In genomic region chr1:53982034-53982761, GRCh38 we compare ENCODE assay signal across 7 cellular contexts. TPM values are rescaled to one million over a fixed set of nuclear protein-coding genes. Genes with fewer than 3 reads are reported as not detected.
A peak's percentile ranks its signal among the peaks of the same experiment; 100 is the strongest.
DNase-seq lines count a peak whose midpoint lies in the region; ATAC-seq and TF ChIP-seq lines count a peak whose summit lies in the region.

No MANE protein-coding gene starts in this region.

- H3K36me3 Mint-ChIP-seq in brain (no peaks in the 10 kb centered on the region), immature natural killer cell (no peaks in the 10 kb centered on the region)

- H3K9me3 ChIP-seq in Loucy (ENCODE audit: insufficient read depth, low read depth, low read length) (no peaks in the 10 kb centered on the region), subcutaneous abdominal adipose tissue (ENCODE audit: control insufficient read depth in 5 of 5, low read length in 5 of 5) (no peaks in the 10 kb centered on the region)

- H3K79me2 ChIP-seq in Loucy (ENCODE audit: insufficient read depth, low read length), result no peaks in the 10 kb centered on the region

- H3K4me2 ChIP-seq in Loucy (ENCODE audit: low read depth, low read length, poor library complexity, severe bottlenecking), result no peak overlapping the region

- no peak overlapping the region for H3K27ac ChIP-seq in subcutaneous abdominal adipose tissue (ENCODE audit: low read depth, low read length)

- peak overlapping the region; percentile 63 to 81 (median 69) for H3K4me3 Mint-ChIP-seq in brain
- no peak overlapping the region for H3K4me3 Mint-ChIP-seq in immature natural killer cell

- DNase-seq in kidney epithelial cell (ENCODE audit: low read depth) (no peak), immature natural killer cell (no peak)
- DNase-seq in activated CD4-positive, alpha-beta T cell treated with anti-CD3 and anti-CD28 coated beads for 1 hour, result no peak

- H3K4me3 ChIP-seq in Loucy (ENCODE audit: low read length, poor library complexity, severe bottlenecking) (no peak overlapping the region), kidney epithelial cell (ENCODE audit: low read depth, low read length) (peak overlapping the region; percentile 2), subcutaneous abdominal adipose tissue (ENCODE audit: low read depth in 1 of 5, low read length in 5 of 5) (peak overlapping the region; percentile 42 to 75 (median 65))

- peak overlapping the region; percentile 36; the same call in 1 of the 2 replicates for H2AFZ ChIP-seq in Loucy (ENCODE audit: low read length)

- H3K36me3 ChIP-seq in Loucy (ENCODE audit: insufficient read depth, low read length) (no peaks in the 10 kb centered on the region), kidney epithelial cell (ENCODE audit: control insufficient read depth, insufficient read depth, low read length) (no peaks in the 10 kb centered on the region), subcutaneous abdominal adipose tissue (ENCODE audit: control insufficient read depth in 5 of 5, insufficient read depth in 5 of 5, low read length in 5 of 5) (no peaks in the 10 kb centered on the region)

- H3K9me3 Mint-ChIP-seq in brain (peaks cover 0 to 3% (median 0%) of the 10 kb centered on the region in 5 experiments), immature natural killer cell (peaks cover 0 to 2% (median 0%) of the 10 kb centered on the region in 6 donors)

- H3K9me2 ChIP-seq in Loucy (replicated peaks; ENCODE audit: low read depth, low read length), result no peaks in the 10 kb centered on the region

- TF ChIP-seq CTCF in Loucy (conservative IDR thresholded peaks at IDR 0.05; ENCODE audit: low read length), result no peak
- TF ChIP-seq CTCF in brain (conservative IDR thresholded peaks at IDR 0.05), result no peak
- no peak for TF ChIP-seq CTCF in kidney epithelial cell (IDR thresholded peaks at IDR 0.05; ENCODE audit: insufficient read depth, low read length, poor library complexity, severe bottlenecking)

- H3K27me3 ChIP-seq in Loucy (ENCODE audit: insufficient read depth, low read length, poor library complexity, severe bottlenecking) (no peaks in the 10 kb centered on the region), kidney epithelial cell (ENCODE audit: control insufficient read depth, insufficient read depth, low read length) (no peaks in the 10 kb centered on the region), subcutaneous abdominal adipose tissue (ENCODE audit: control insufficient read depth in 5 of 5, insufficient read depth in 4 of 5, low read length in 5 of 5) (no peaks in the 10 kb centered on the region)

- no peaks in the 10 kb centered on the region for H3F3A ChIP-seq in Loucy (ENCODE audit: low read depth)

- H3K9ac ChIP-seq in Loucy (ENCODE audit: low read depth, low read length, poor library complexity, severe bottlenecking), result no peak overlapping the region
- peak overlapping the region; percentile 5 to 61 (median 49) for H3K9ac ChIP-seq in subcutaneous abdominal adipose tissue (ENCODE audit: low read length in 5 of 5)

- peak overlapping the region; percentile 1 to 88 (median 29) for H3K27ac Mint-ChIP-seq in brain
- H3K27ac Mint-ChIP-seq in immature natural killer cell, result no peak overlapping the region

- H3K27me3 Mint-ChIP-seq in brain (peaks cover 6% of the 10 kb centered on the region), immature natural killer cell (ENCODE audit: low read depth in 3 of 3) (peaks cover 1 to 6% (median 3%) of the 10 kb centered on the region in 3 donors)

- H3K4me1 Mint-ChIP-seq in brain, result peaks cover 14% of the 10 kb centered on the region
- H3K4me1 Mint-ChIP-seq in immature natural killer cell, result no peaks in the 10 kb centered on the region

- no peak for ATAC-seq in HG03521 (IDR thresholded peaks at IDR 0.05; ENCODE audit: unreplicated experiment)

- no peaks in the 10 kb centered on the region for H4K20me1 ChIP-seq in Loucy (ENCODE audit: insufficient read depth, low read length, poor library complexity, severe bottlenecking)

- H3K4me1 ChIP-seq in Loucy (ENCODE audit: insufficient read depth, low read length, poor library complexity, severe bottlenecking) (no peaks in the 10 kb centered on the region), subcutaneous abdominal adipose tissue (ENCODE audit: control insufficient read depth in 5 of 5, insufficient read depth in 5 of 5, low read length in 5 of 5) (peaks cover 0 to 14% (median 10%) of the 10 kb centered on the region in 5 donors)

RNA-seq across cellular contexts. Expression of gene LDLRAD1, which starts 35.8 kb away (rescaled TPM):
- polyA plus RNA-seq in brain (ENCODE audit: insufficient read depth, low read depth, low replicate concordance) (not detected), immature natural killer cell (not detected)
- total RNA-seq in kidney epithelial cell, result not detected in 2 replicates

RNA-seq across cellular contexts. Expression of gene LRRC42, which starts 36.0 kb away (rescaled TPM):
- polyA plus RNA-seq in brain (ENCODE audit: insufficient read depth, low read depth, low replicate concordance) (42.9 TPM), immature natural killer cell (10 to 100 TPM in 1 of 3 donors, 1 to 10 TPM in 2; 7.5 to 10.1 (median 9.8) TPM)
- total RNA-seq in kidney epithelial cell, result 40.7 and 45.7 TPM in 2 replicates

RNA-seq across cellular contexts. Expression of gene IFT25, which starts 36.7 kb away (rescaled TPM):
- 32.2 TPM for polyA plus RNA-seq in brain (ENCODE audit: insufficient read depth, low read depth, low replicate concordance)
- 9.5 and 11.5 TPM in 2 replicates for total RNA-seq in kidney epithelial cell
- 10 to 100 TPM; 58.6 to 72.6 (median 66.7) TPM for polyA plus RNA-seq in immature natural killer cell

Comparison
In these comparisons a context has a peak if more than half of its experiments do, and no peak if none do; other contexts are left out.
1. H3K27ac Mint-ChIP-seq: peak in brain (5 of 5); none in immature natural killer cell (0 of 6).
2. H3K4me3 Mint-ChIP-seq: peak in brain (5 of 5); none in immature natural killer cell (0 of 5).